In the genomic region with DNA sequence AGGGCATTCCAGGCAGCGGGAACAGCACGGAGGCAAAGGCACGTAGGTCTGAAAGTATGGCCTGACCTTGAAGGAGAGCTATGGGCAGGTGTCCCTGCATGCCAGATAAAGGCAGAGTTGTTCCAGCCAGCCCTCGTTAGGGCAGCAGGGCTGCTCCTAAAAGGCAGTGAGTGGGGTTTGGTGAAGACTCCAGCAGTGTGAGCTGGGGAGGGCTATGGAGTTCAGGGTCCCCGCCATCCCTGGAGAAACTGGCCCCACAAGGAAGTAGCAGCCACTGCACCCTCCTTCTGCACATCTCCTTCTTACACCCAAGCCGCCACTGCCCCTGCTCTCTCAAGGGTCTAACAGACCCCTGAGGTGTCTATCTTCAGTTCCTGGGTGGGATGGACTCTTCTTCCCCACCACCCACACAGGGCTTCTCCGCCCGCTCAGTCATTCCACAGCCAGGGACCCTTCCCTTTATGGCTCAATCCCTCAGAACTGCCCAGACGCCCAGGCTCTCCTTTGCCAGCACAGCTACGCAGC, we compare ENCODE assay signal across 8 cellular contexts. TPM values are rescaled to one million over a fixed set of nuclear protein-coding genes. Genes with fewer than 3 reads are reported as not detected.
DNase-seq lines count a peak whose midpoint lies in the region; ATAC-seq, FAIRE-seq and TF ChIP-seq lines count a peak whose summit lies in the region.

No MANE protein-coding gene starts in this region.

- no peaks in the 10 kb centered on the region for H3K27me3 Mint-ChIP-seq in CD4-positive, alpha-beta memory T cell

- H3K79me1 ChIP-seq in neuronal stem cell (ENCODE audit: low read depth, low read length) = no peaks in the 10 kb centered on the region

- H2AK5ac ChIP-seq in neuronal stem cell (ENCODE audit: low read depth, low read length) = peak overlapping the region; percentile 17

- H4K8ac ChIP-seq in neuronal stem cell (ENCODE audit: low read depth, low read length) = peak overlapping the region; percentile 8

- no peak overlapping the region for H3K4ac ChIP-seq in neuronal stem cell (ENCODE audit: low read length)

- H3K9me3 ChIP-seq in CD4-positive, alpha-beta memory T cell (ENCODE audit: control insufficient read depth in 1 of 2, low read length in 2 of 2) = no peaks in the 10 kb centered on the region
- H3K9me3 ChIP-seq in PC-3 (ENCODE audit: low read length) (no peaks in the 10 kb centered on the region), neuronal stem cell (replicated peaks in 1 of 2; ENCODE audit: control insufficient read depth in 2 of 2, insufficient read depth in 1 of 2, low read depth in 1 of 2, low read length in 2 of 2) (no peaks in the 10 kb centered on the region)

- intact Hi-C loops in CD4-positive, alpha-beta memory T cell (cut with micrococcal nuclease) = loop anchor here (5.0 to 10.0 kb wide), 3 partner anchors 121 to 538 kb away; partner anchors contain the start of gene WHRN
- intact Hi-C loops in PC-3 (cut with micrococcal nuclease) = no loop called here

- peak overlapping the region; percentile 9 for H2BK5ac ChIP-seq in neuronal stem cell (ENCODE audit: low read length)

- H3K4me1 Mint-ChIP-seq in CD4-positive, alpha-beta memory T cell = peaks cover 46 to 92% (median 68%) of the 10 kb centered on the region in 4 donors

- peak overlapping the region; percentile 44 for H3K18ac ChIP-seq in neuronal stem cell (ENCODE audit: low read length)

- H3K14ac ChIP-seq in neuronal stem cell (ENCODE audit: low read length) = no peak overlapping the region

- H2AFZ ChIP-seq in PC-3 (ENCODE audit: low read length) (no peak overlapping the region), neuronal stem cell (ENCODE audit: low read length) (peak overlapping the region; percentile 92)

- H3K36me3 ChIP-seq in CD4-positive, alpha-beta memory T cell (ENCODE audit: insufficient read depth, low read length) = no peaks in the 10 kb centered on the region
- H3K36me3 ChIP-seq in PC-3 (ENCODE audit: low read depth, low read length) (no peaks in the 10 kb centered on the region), neuronal stem cell (replicated peaks in 1 of 2; ENCODE audit: control insufficient read depth in 2 of 2, insufficient read depth in 2 of 2, low read length in 2 of 2) (peaks cover 0 to 4% of the 10 kb centered on the region in 2 donors), H7 (replicated peaks; ENCODE audit: control insufficient read depth, insufficient read depth, low read length) (no peaks in the 10 kb centered on the region)

- TF ChIP-seq CTCF in PC-3 (conservative IDR thresholded peaks at IDR 0.05; ENCODE audit: low read depth, low read length) (no peak), D721Med (IDR thresholded peaks at IDR 0.05; ENCODE audit: insufficient read depth, missing control alignments) (no peak)

- FAIRE-seq in D721Med (lab: Jason Lieb, UNC) = no peak

- peak overlapping the region; percentile 96 to 99 (median 97) for H3K27ac Mint-ChIP-seq in CD4-positive, alpha-beta memory T cell

- H3K79me2 ChIP-seq in PC-3 (ENCODE audit: low read length) = no peaks in the 10 kb centered on the region

- no peak overlapping the region for H2BK12ac ChIP-seq in neuronal stem cell (ENCODE audit: low read length)

- H3K9me3 Mint-ChIP-seq in CD4-positive, alpha-beta memory T cell = peaks cover 0 to 2% (median 0%) of the 10 kb centered on the region in 8 donors

- BruUV-seq in PC-3 (replicated peaks; lab: Mats Ljungman, UMichigan) = no TSS peak

- H2BK120ac ChIP-seq in neuronal stem cell (ENCODE audit: low read depth, low read length) = no peak overlapping the region

- no peak overlapping the region for H2BK15ac ChIP-seq in neuronal stem cell (ENCODE audit: low read length)

- H3K4me2 ChIP-seq in PC-3 (ENCODE audit: low read length) (no peak overlapping the region), neuronal stem cell (ENCODE audit: insufficient read depth, low read length, poor library complexity, severe bottlenecking) (no peak overlapping the region)

- H3K9ac ChIP-seq in PC-3 (ENCODE audit: low read length) (peak overlapping the region; percentile 8; the same call in 1 of the 2 replicates), neuronal stem cell (ENCODE audit: low read depth, low read length, poor library complexity) (no peak overlapping the region)

- no peak overlapping the region for H4K91ac ChIP-seq in neuronal stem cell (ENCODE audit: low read depth, low read length, poor library complexity)

- H3K36me3 Mint-ChIP-seq in CD4-positive, alpha-beta memory T cell = peaks cover 56 to 77% of the 10 kb centered on the region in 2 donors

- ATAC-seq in PC-3 = no peak
- no peak for ATAC-seq in GM21423 (IDR thresholded peaks at IDR 0.05; ENCODE audit: unreplicated experiment)
- no peak for ATAC-seq in HG02642 (IDR thresholded peaks at IDR 0.05; ENCODE audit: poor library complexity, unreplicated experiment)

- CTCF ChIA-PET in CD4-positive, alpha-beta memory T cell (lab: Charles Lee; ENCODE audit: partially characterized antibody) = interaction anchor here (1.2 to 8.0 kb wide), 12 partner anchors 9 to 267 kb away, joined by 3 to 85 read pairs (median 14); partner anchors contain the start of gene ATP6V1G1
- CTCF ChIA-PET in PC-3 (lab: Charles Lee) = interaction anchor here (1.5 kb wide), 1 partner anchor 81 kb away, joined by 3 read pairs; no protein-coding TSS in a partner anchor

- WGBS in neuronal stem cell (ENCODE audit: extremely low coverage in 2 of 2, insufficient read length in 2 of 2, insufficient replicate concordance in 1 of 2), 2 donors = no CpG with 5 or more reads among the region's 10 CpGs

- H3K4me1 ChIP-seq in CD4-positive, alpha-beta memory T cell (ENCODE audit: insufficient read depth, low read length) = peaks cover 79% of the 10 kb centered on the region
- peaks cover 19% of the 10 kb centered on the region for H3K4me1 ChIP-seq in PC-3 (ENCODE audit: insufficient read depth, low read length)
- H3K4me1 ChIP-seq in neuronal stem cell (ENCODE audit: control insufficient read depth in 2 of 2, insufficient read depth in 1 of 2, low read depth in 1 of 2, low read length in 2 of 2) = peaks cover 37 to 42% of the 10 kb centered on the region in 2 donors

- H3F3A ChIP-seq in PC-3 (ENCODE audit: low read length, unreplicated experiment) = no peaks in the 10 kb centered on the region

- POLR2A ChIA-PET in CD4-positive, alpha-beta memory T cell (lab: Charles Lee; ENCODE audit: partially characterized antibody) = interaction anchor here (0.8 to 29.4 kb wide), 15 partner anchors 9 to 543 kb away, joined by 3 to 1614 read pairs (median 9); partner anchors contain the start of genes ATP6V1G1 and WHRN
- POLR2A ChIA-PET in PC-3 (lab: Charles Lee; ENCODE audit: unreplicated experiment) = no interaction called here

- no peak overlapping the region for H3K23ac ChIP-seq in neuronal stem cell (ENCODE audit: low read depth, low read length, poor library complexity)

- peak overlapping the region; percentile 78 to 99 for H3K4me3 ChIP-seq in CD4-positive, alpha-beta memory T cell (ENCODE audit: low read length in 2 of 2)
- H3K4me3 ChIP-seq in PC-3 (ENCODE audit: low read length) (no peak overlapping the region), neuronal stem cell (ENCODE audit: low read length in 2 of 2) (peak overlapping the region in 1 of 2 donors; percentile 55), H7 (ENCODE audit: insufficient read depth, low read depth, low read length) (no peak overlapping the region)

- H3K4me3 Mint-ChIP-seq in CD4-positive, alpha-beta memory T cell = peak overlapping the region; percentile 95 to 100 (median 97)

- H3K27me3 ChIP-seq in CD4-positive, alpha-beta memory T cell (ENCODE audit: insufficient read depth, low read length) = no peaks in the 10 kb centered on the region
- no peaks in the 10 kb centered on the region for H3K27me3 ChIP-seq in PC-3 (ENCODE audit: low read length)
- no peaks in the 10 kb centered on the region for H3K27me3 ChIP-seq in neuronal stem cell (ENCODE audit: control insufficient read depth in 3 of 3, insufficient read depth in 3 of 3, low read depth in 1 of 3, low read length in 3 of 3)
- no peaks in the 10 kb centered on the region for H3K27me3 ChIP-seq in H7 (ENCODE audit: control insufficient read depth, insufficient read depth, low read length)

- no peaks in the 10 kb centered on the region for H4K20me1 ChIP-seq in PC-3 (ENCODE audit: low read length)

- DNase-seq in CD4-positive, alpha-beta memory T cell = peak in 1 of 5 donors; percentile 40
- DNase-seq in PC-3 (no peak), epithelial cell of prostate (ENCODE audit: low read depth, low spot score) (no peak), neuronal stem cell (ENCODE audit: low spot score) (no peak), H7 (no peak), D721Med (ENCODE audit: insufficient read length, low spot score) (no peak)

- peak overlapping the region; percentile 88 for H3K27ac ChIP-seq in CD4-positive, alpha-beta memory T cell (ENCODE audit: low read depth, low read length)
- peak overlapping the region; percentile 91; the same call in 1 of the 2 replicates for H3K27ac ChIP-seq in PC-3 (ENCODE audit: low read length)
- peak overlapping the region; percentile 86 for H3K27ac ChIP-seq in epithelial cell of prostate
- no peak overlapping the region for H3K27ac ChIP-seq in neuronal stem cell (replicated peaks; ENCODE audit: low read length)

- H3K9me2 ChIP-seq in PC-3 (replicated peaks; ENCODE audit: low read length) = no peaks in the 10 kb centered on the region

RNA-seq across cellular contexts. Expression of gene AKNA, which starts 1.4 kb away (rescaled TPM):
- total RNA-seq in CD4-positive, alpha-beta memory T cell = 100 to 1,000 TPM; 374 to 375 TPM
- polyA plus RNA-seq in CD4-positive, alpha-beta memory T cell = 10 to 100 TPM in 1 of 2 donors, 1 to 10 TPM in 1; 1.9 to 35.6 TPM
- total RNA-seq in PC-3 (2014; rRNA removed) = 7.6 and 9.1 TPM in 2 replicates
- polyA plus RNA-seq in neuronal stem cell (2013, experiment 1 of 2) = 13.9 TPM
- polyA plus RNA-seq in neuronal stem cell (2013, experiment 2 of 2) = 13.8 TPM
- 16.7 and 17.4 TPM in 2 replicates for total RNA-seq in H7 (2014; rRNA removed; shearing (Covaris generic))

RNA-seq across cellular contexts. Expression of gene ORM2, which starts 56.8 kb away (rescaled TPM):
- total RNA-seq in CD4-positive, alpha-beta memory T cell = not detected
- polyA plus RNA-seq in CD4-positive, alpha-beta memory T cell = not detected
- total RNA-seq in PC-3 (2014; rRNA removed) = not detected in 2 replicates
- 0.14 TPM for polyA plus RNA-seq in neuronal stem cell (2013, experiment 1 of 2)
- 0.08 TPM for polyA plus RNA-seq in neuronal stem cell (2013, experiment 2 of 2)
- total RNA-seq in H7 (2014; rRNA removed; shearing (Covaris generic)) = 1.2 and 2.2 TPM in 2 replicates

Comparison
In these comparisons a context has a peak if more than half of its experiments do, and no peak if none do; other contexts are left out.
1. H3K4me3 ChIP-seq: peak in CD4-positive, alpha-beta memory T cell (2 of 2); none in PC-3 (single experiment) and H7 (single experiment).
2. RNA of gene AKNA, which starts 1.4 kb away (total RNA-seq): 374 to 375 TPM in CD4-positive, alpha-beta memory T cell; 16.7 to 17.4 TPM in H7 and 7.6 to 9.1 TPM in PC-3; every median in the first group is over 10 times any median in the second.